Comparison of ENCODE assay signal across 18 cellular contexts in the genomic region with DNA sequence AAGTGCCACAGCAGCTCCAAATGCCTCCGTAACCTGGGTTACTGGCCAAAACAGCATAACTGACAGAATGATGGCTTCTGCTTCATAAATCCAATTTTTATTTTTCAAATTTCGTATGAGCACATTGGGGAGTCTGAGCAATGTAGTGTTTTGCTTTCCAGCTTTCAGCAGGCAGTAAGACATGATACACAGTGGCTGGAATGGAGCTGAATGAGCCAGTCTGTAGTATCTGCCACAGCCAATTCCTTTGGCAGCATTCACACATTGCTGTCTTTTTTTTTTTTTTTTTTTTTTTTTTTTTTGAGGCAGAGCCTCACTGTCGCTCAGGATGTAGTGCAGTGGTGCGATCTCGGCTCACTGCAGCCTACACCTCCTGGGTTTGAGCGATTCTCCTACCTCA. TPM values are rescaled to one million over a fixed set of nuclear protein-coding genes. Genes with fewer than 3 reads are reported as not detected.
A peak's percentile ranks its signal among the peaks of the same experiment; 100 is the strongest.
DNase-seq lines count a peak whose midpoint lies in the region; ATAC-seq and TF ChIP-seq lines count a peak whose summit lies in the region.
"Had no signal": no experiment of that assay in that cellular context is flagged by ENCODE, and none has a peak within 500 bp of the region (broad histone marks: within the 10 kb centered on the region; RNA-seq: fewer than 3 reads in every experiment).

No MANE protein-coding gene starts in this region.

- no peak overlapping the region for H3K4me3 Mint-ChIP-seq in activated naive CD8-positive, alpha-beta T cell treated with anti-CD3 and anti-CD28 coated beads for 36 hours
- H3K4me3 Mint-ChIP-seq: CD4-positive, alpha-beta T cell; H9 had no signal

- no peak overlapping the region for H3K4me2 ChIP-seq in GM23248 (ENCODE audit: unreplicated experiment)

- no peaks in the 10 kb centered on the region for H3K4me1 ChIP-seq in heart left ventricle
- no peaks in the 10 kb centered on the region for H3K4me1 ChIP-seq in GM23248 (ENCODE audit: insufficient read depth)
- H3K4me1 ChIP-seq in aorta (ENCODE audit: control insufficient read depth in 1 of 2, insufficient read depth in 2 of 2, low read length in 2 of 2), result no peaks in the 10 kb centered on the region
- no peaks in the 10 kb centered on the region for H3K4me1 ChIP-seq in uterus
- H3K4me1 ChIP-seq: Caco-2 had no signal

- peaks cover 5% of the 10 kb centered on the region for H3K27me3 Mint-ChIP-seq in activated naive CD8-positive, alpha-beta T cell treated with anti-CD3 and anti-CD28 coated beads for 36 hours

- no peak overlapping the region for H2AFZ ChIP-seq in GM23248

- WGBS in heart left ventricle, 4 donors, result 73 to 86% (median 80%) methylated on average over 6 of the region's 6 CpGs
- 19 to 24% methylated on average over 6 of the region's 6 CpGs for WGBS in GM23248 (ENCODE audit: low coverage in 1 of 2, low lambda C conversion rate in 2 of 2, missing lambda C conversion rate in 2 of 2), 2 experiments
- 80 to 81% methylated on average over 6 of the region's 6 CpGs for WGBS in aorta, 2 donors

- no peak for TF ChIP-seq POLR2A in heart left ventricle (IDR thresholded peaks at IDR 0.05)
- no peak for TF ChIP-seq POLR2A in uterus (IDR thresholded peaks at IDR 0.05)

- H3K4me1 Mint-ChIP-seq in activated naive CD8-positive, alpha-beta T cell treated with anti-CD3 and anti-CD28 coated beads for 36 hours, result peaks cover 12% of the 10 kb centered on the region
- H3K4me1 Mint-ChIP-seq: H9 had no signal

- H3K36me3 Mint-ChIP-seq in activated naive CD8-positive, alpha-beta T cell treated with anti-CD3 and anti-CD28 coated beads for 36 hours, result no peaks in the 10 kb centered on the region

- in situ Hi-C loops in GM23248 (cut with MboI), result no loop called here

- DNase-seq in left cardiac atrium (no peak), heart left ventricle (no peak), GM23248 (peak; percentile 40), cerebellum (ENCODE audit: low spot score) (peak; percentile 35), aorta (no peak), uterus (no peak)
- DNase-seq in activated CD4-positive, alpha-beta T cell treated with anti-CD3 and anti-CD28 coated beads, Interleukin-2, amount 50 U/mL, for 4 hours, result no peak
- DNase-seq in activated naive CD8-positive, alpha-beta T cell treated with anti-CD3 and anti-CD28 coated beads for 36 hours, result no peak
- DNase-seq: 8988T; Caco-2; CD4-positive, alpha-beta T cell; H9; IMR-90 had no signal

- no peaks in the 10 kb centered on the region for H3K9me2 ChIP-seq in GM23248 (ENCODE audit: insufficient read depth)

- intact Hi-C loops in left cardiac atrium (cut with DNase I) (no loop called here), heart left ventricle (cut with DNase I) (no loop called here), aorta (cut with DNase I) (no loop called here), uterus (cut with DNase I; ENCODE audit: low total_unique reads) (no loop called here)

- H3K9me3 ChIP-seq in heart left ventricle, result no peaks in the 10 kb centered on the region
- no peaks in the 10 kb centered on the region for H3K9me3 ChIP-seq in GM23248 (ENCODE audit: low read depth)
- no peaks in the 10 kb centered on the region for H3K9me3 ChIP-seq in aorta (ENCODE audit: control insufficient read depth, low read length)
- H3K9me3 ChIP-seq in uterus, result no peaks in the 10 kb centered on the region
- H3K9me3 ChIP-seq: Caco-2 had no signal

- H3K27me3 ChIP-seq in heart left ventricle, result no peaks in the 10 kb centered on the region
- no peaks in the 10 kb centered on the region for H3K27me3 ChIP-seq in GM23248 (replicated peaks; ENCODE audit: insufficient read depth)
- H3K27me3 ChIP-seq in aorta (ENCODE audit: control insufficient read depth in 1 of 2, insufficient read depth in 2 of 2, low read length in 1 of 2), result no peaks in the 10 kb centered on the region
- no peaks in the 10 kb centered on the region for H3K27me3 ChIP-seq in uterus

- H3K36me3 ChIP-seq in heart left ventricle, result no peaks in the 10 kb centered on the region
- H3K36me3 ChIP-seq in GM23248 (ENCODE audit: low read depth), result no peaks in the 10 kb centered on the region
- no peaks in the 10 kb centered on the region for H3K36me3 ChIP-seq in aorta (ENCODE audit: control insufficient read depth in 1 of 2, insufficient read depth in 2 of 2, low read length in 1 of 2)
- no peaks in the 10 kb centered on the region for H3K36me3 ChIP-seq in uterus

- no peaks in the 10 kb centered on the region for H3K79me2 ChIP-seq in GM23248 (ENCODE audit: insufficient read depth)

- H3K9ac ChIP-seq in GM23248, result no peak overlapping the region

- peak; percentile 48 to 81 for ATAC-seq in left cardiac atrium
- ATAC-seq in heart left ventricle, result no peak
- ATAC-seq in aorta (ENCODE audit: low FRiP score), result peak; percentile 58

- H3K9me3 Mint-ChIP-seq in activated naive CD8-positive, alpha-beta T cell treated with anti-CD3 and anti-CD28 coated beads for 36 hours, result peaks cover 2% of the 10 kb centered on the region
- H3K9me3 Mint-ChIP-seq: CD4-positive, alpha-beta T cell had no signal

- H3K27ac Mint-ChIP-seq in activated naive CD8-positive, alpha-beta T cell treated with anti-CD3 and anti-CD28 coated beads for 36 hours, result no peak overlapping the region
- H3K27ac Mint-ChIP-seq: CD4-positive, alpha-beta T cell; H9 had no signal

- no peaks in the 10 kb centered on the region for H3F3A ChIP-seq in GM23248 (ENCODE audit: insufficient read depth)

- TF ChIP-seq CTCF in heart left ventricle (IDR thresholded peaks at IDR 0.05), result no peak
- no peak for TF ChIP-seq CTCF in uterus (IDR thresholded peaks at IDR 0.05)

- H4K20me1 ChIP-seq in GM23248 (ENCODE audit: insufficient read depth), result no peaks in the 10 kb centered on the region

- no peak overlapping the region for H3K27ac ChIP-seq in heart left ventricle
- no peak overlapping the region for H3K27ac ChIP-seq in GM23248
- H3K27ac ChIP-seq in aorta (ENCODE audit: low read depth in 1 of 2, low read length in 2 of 2), result no peak overlapping the region
- no peak overlapping the region for H3K27ac ChIP-seq in uterus
- H3K27ac ChIP-seq: C4-2B had no signal

- H3K4me3 ChIP-seq in heart left ventricle, result no peak overlapping the region
- H3K4me3 ChIP-seq in GM23248, result no peak overlapping the region
- no peak overlapping the region for H3K4me3 ChIP-seq in aorta (ENCODE audit: low read length in 2 of 2)
- no peak overlapping the region for H3K4me3 ChIP-seq in uterus

RNA-seq across cellular contexts. Expression of gene NPM1, which starts 36.0 kb away (rescaled TPM):
- total RNA-seq in left cardiac atrium, result 100 to 1,000 TPM; 286 to 408 TPM
- total RNA-seq in heart left ventricle, result 100 to 1,000 TPM; 240 to 569 (median 442) TPM
- 1,000 to 10,000 TPM in 1 of 2 donors, 100 to 1,000 TPM in 1; 417 to 1,458 TPM for polyA plus RNA-seq in heart left ventricle
- 683 and 757 TPM in 2 replicates for total RNA-seq in GM23248 (2014; rRNA removed; shearing (Covaris generic))
- polyA plus RNA-seq in GM23248 (2016; fragmentation: Nextera tagmentation; extraction: Ambion mirVana), result 566 and 584 TPM in 2 replicates
- total RNA-seq in cerebellum, result 509 TPM
- total RNA-seq in aorta, result 100 to 1,000 TPM; 496 to 519 TPM
- 1,000 to 10,000 TPM; 1,947 to 4,113 TPM for polyA plus RNA-seq in aorta
- total RNA-seq in activated naive CD8-positive, alpha-beta T cell treated with anti-CD3 and anti-CD28 coated beads for 36 hours, result 1,000 to 10,000 TPM; 4,728 to 4,890 TPM
- total RNA-seq in uterus, result over 10,000 TPM in 1 of 4 donors, 1,000 to 10,000 TPM in 3; 1,265 to 21,851 (median 1,493) TPM

RNA-seq across cellular contexts. Expression of gene TLX3, which starts 42.6 kb away (rescaled TPM):
- total RNA-seq in left cardiac atrium (not detected), heart left ventricle (under 1 TPM in 1 of 9 donors, not detected in 8; 0.15 TPM), cerebellum (5.2 TPM), aorta (not detected), uterus (not detected)
- polyA plus RNA-seq in heart left ventricle (not detected), GM23248 (2016; fragmentation: Nextera tagmentation; extraction: Ambion mirVana) (not detected in 2 replicates), aorta (not detected)
- not detected in 2 replicates for total RNA-seq in GM23248 (2014; rRNA removed; shearing (Covaris generic))
- not detected for total RNA-seq in activated naive CD8-positive, alpha-beta T cell treated with anti-CD3 and anti-CD28 coated beads for 36 hours
- total RNA-seq: A673; Caco-2; CD4-positive, alpha-beta T cell; H1; H9; IMR-90 had no signal
- polyA plus RNA-seq: AG04450, BJ, H1, IMR-90 had no signal

Comparison
In these comparisons a context has a peak if more than half of its experiments do, and no peak if none do; other contexts are left out.
1. ATAC-seq: peak in left cardiac atrium (2 of 2) and aorta (single experiment); none in heart left ventricle (0 of 4).
2. DNase-seq: peak in GM23248 (single experiment) and cerebellum (single experiment); none in left cardiac atrium (single experiment), heart left ventricle (0 of 5), aorta (0 of 2), activated CD4-positive, alpha-beta T cell treated with anti-CD3 and anti-CD28 coated beads, Interleukin-2, amount 50 U/mL, for 4 hours (0 of 2), activated naive CD8-positive, alpha-beta T cell treated with anti-CD3 and anti-CD28 coated beads for 36 hours (single experiment) and uterus (0 of 2).